7 cellular contexts compared by ENCODE assay signal in genomic region chr5:32107291-32107690, GRCh38.
"Had no signal": no experiment of that assay in that cellular context is flagged by ENCODE, and none has a peak within 500 bp of the region (broad histone marks: within the 10 kb centered on the region; RNA-seq: fewer than 3 reads in every experiment).

No MANE protein-coding gene starts in this region.

- H3K27ac Mint-ChIP-seq: GM23338, H9, IgD-negative memory B cell had no signal

- H3K27me3 Mint-ChIP-seq: IgD-negative memory B cell had no signal

- ATAC-seq: GM23338 had no signal

- H3K4me3 Mint-ChIP-seq: GM23338, H9, IgD-negative memory B cell had no signal

- H3K4me1 Mint-ChIP-seq: GM23338, H9, IgD-negative memory B cell had no signal

- H3K4me2 ChIP-seq: GM23338 had no signal

- H3K4me3 ChIP-seq: GM23338 had no signal

- DNase-seq: H9, HCEC 1CT had no signal

- FAIRE-seq: H1, H54, HTR-8/SVneo had no signal

- H2AFZ ChIP-seq: GM23338 had no signal
